ENCODE assay signal across 20 cellular contexts in the genomic region with DNA sequence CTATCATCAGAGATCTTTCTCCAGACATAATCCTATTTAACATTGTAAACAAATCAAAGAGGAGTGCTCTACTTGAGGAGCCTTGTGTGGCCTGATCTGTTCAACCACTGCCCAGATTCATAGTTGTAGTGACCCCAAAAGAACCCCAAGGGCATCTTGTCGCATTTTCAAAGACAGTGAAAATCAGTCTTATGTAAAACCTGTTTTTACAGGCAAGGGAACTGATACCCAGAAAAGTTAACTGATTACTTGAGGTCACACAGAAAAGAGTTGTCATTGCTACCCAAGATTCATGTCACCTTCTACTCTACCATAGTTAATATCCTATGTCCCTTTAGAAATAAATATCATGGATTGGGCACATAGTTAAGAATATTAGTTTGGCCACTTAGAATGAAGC. TPM values are rescaled to one million over a fixed set of nuclear protein-coding genes. Genes with fewer than 3 reads are reported as not detected.
A peak's percentile ranks its signal among the peaks of the same experiment; 100 is the strongest.
DNase-seq lines count a peak whose midpoint lies in the region; ATAC-seq, FAIRE-seq and TF ChIP-seq lines count a peak whose summit lies in the region.
"Had no signal": no experiment of that assay in that cellular context is flagged by ENCODE, and none has a peak within 500 bp of the region (broad histone marks: within the 10 kb centered on the region; RNA-seq: fewer than 3 reads in every experiment).

No MANE protein-coding gene starts in this region.

- no peaks in the 10 kb centered on the region for H3K9me3 ChIP-seq in OCI-LY7 (ENCODE audit: low read length)
- H3K9me3 ChIP-seq in MM.1S (replicated peaks; ENCODE audit: insufficient read depth, low read length), result no peaks in the 10 kb centered on the region
- H3K9me3 ChIP-seq: BLaER1, Caco-2 had no signal

- H3K79me2 ChIP-seq in OCI-LY7 (ENCODE audit: insufficient read depth, low read depth, low read length) (no peaks in the 10 kb centered on the region), MM.1S (ENCODE audit: low read length) (no peaks in the 10 kb centered on the region)

- intact Hi-C loops in OCI-LY7 (cut with micrococcal nuclease; ENCODE audit: unreplicated experiment), result no loop called here
- intact Hi-C loops in Calu3 (cut with micrococcal nuclease; ENCODE audit: unreplicated experiment), result no loop called here

- BruUV-seq in OCI-LY7 (replicated peaks; lab: Mats Ljungman, UMichigan) (no TSS peak), Calu3 (replicated peaks; lab: Mats Ljungman, UMichigan) (no TSS peak)

- CTCF ChIA-PET in OCI-LY7 (lab: Charles Lee; ENCODE audit: unreplicated experiment) (no interaction called here), Calu3 (lab: Charles Lee) (no interaction called here)

- H3K4me3 Mint-ChIP-seq in Calu3 (ENCODE audit: low read depth, unreplicated experiment) (no peak overlapping the region), mesothelial cell of epicardium (no peak overlapping the region)
- H3K4me3 Mint-ChIP-seq: CD8-positive, alpha-beta memory T cell had no signal

- H2AFZ ChIP-seq in OCI-LY7 (ENCODE audit: low read length) (0 out of 2 replicates have a peak overlapping the region, but pooled peaks have one; percentile 0), MM.1S (ENCODE audit: low read length) (no peak overlapping the region)
- H2AFZ ChIP-seq: GM23248 had no signal

- no peak for DNase-seq in D721Med (ENCODE audit: insufficient read length, low spot score)
- no peak for DNase-seq in OCI-LY7 (ENCODE audit: low spot score)
- no peak for DNase-seq in MM.1S
- DNase-seq in Calu3, result no peak
- no peak for DNase-seq in mesothelial cell of epicardium (ENCODE audit: low spot score in 2 of 2, unreplicated experiment in 2 of 2)
- DNase-seq: AML-193; Caco-2; CD8-positive, alpha-beta memory T cell; DMS 273 treated with DMSO at 0.1 percent for 48 hours; GM23248; H7; Karpas-422 had no signal

- ATAC-seq in GM19351 (IDR thresholded peaks at IDR 0.05; ENCODE audit: unreplicated experiment) (peak; percentile 52), HG03025 (IDR thresholded peaks at IDR 0.05; ENCODE audit: low FRiP score, unreplicated experiment) (peak; percentile 70), GM21447 (IDR thresholded peaks at IDR 0.05; ENCODE audit: unreplicated experiment) (no peak)
- ATAC-seq: K562 had no signal

- H3K27me3 Mint-ChIP-seq in Calu3 (ENCODE audit: unreplicated experiment), result no peaks in the 10 kb centered on the region
- no peaks in the 10 kb centered on the region for H3K27me3 Mint-ChIP-seq in mesothelial cell of epicardium (ENCODE audit: low read depth)
- H3K27me3 Mint-ChIP-seq: CD8-positive, alpha-beta memory T cell had no signal

- H3K9ac ChIP-seq in MM.1S (ENCODE audit: low read length), result no peak overlapping the region
- H3K9ac ChIP-seq: BLaER1, GM23248 had no signal

- H3K27ac ChIP-seq in OCI-LY7 (ENCODE audit: low read depth, low read length, poor library complexity, severe bottlenecking), result no peak overlapping the region
- no peak overlapping the region for H3K27ac ChIP-seq in MM.1S (ENCODE audit: low read length)
- H3K27ac ChIP-seq: 22Rv1, BLaER1, GM23248 had no signal

- FAIRE-seq in D721Med (lab: Jason Lieb, UNC), result peak; percentile 21
- FAIRE-seq: K562 had no signal

- no peaks in the 10 kb centered on the region for H3K36me3 ChIP-seq in OCI-LY7 (ENCODE audit: insufficient read depth, low read length)
- H3K36me3 ChIP-seq in MM.1S (replicated peaks; ENCODE audit: insufficient read depth, low read length), result no peaks in the 10 kb centered on the region
- H3K36me3 ChIP-seq: BLaER1 had no signal

- H3K4me2 ChIP-seq in OCI-LY7 (ENCODE audit: low read length), result no peak overlapping the region
- no peak overlapping the region for H3K4me2 ChIP-seq in MM.1S (ENCODE audit: low read depth, low read length)
- H3K4me2 ChIP-seq: BLaER1 had no signal

- POLR2A ChIA-PET in OCI-LY7 (lab: Charles Lee), result interaction anchor here (0.6 to 1.0 kb wide), 2 partner anchors 43 to 380 kb away, joined by 3 read pairs; no protein-coding TSS in a partner anchor

- H3K36me3 Mint-ChIP-seq in Calu3 (ENCODE audit: insufficient read depth, unreplicated experiment) (no peaks in the 10 kb centered on the region), mesothelial cell of epicardium (no peaks in the 10 kb centered on the region)
- H3K36me3 Mint-ChIP-seq: CD8-positive, alpha-beta memory T cell had no signal

- H3K9me2 ChIP-seq in OCI-LY7 (ENCODE audit: insufficient read depth, low read length) (no peaks in the 10 kb centered on the region), MM.1S (replicated peaks; ENCODE audit: insufficient read depth, low read length) (no peaks in the 10 kb centered on the region)

- H3K27me3 ChIP-seq in MM.1S (replicated peaks; ENCODE audit: insufficient read depth, low read length), result no peaks in the 10 kb centered on the region
- H3K27me3 ChIP-seq: BLaER1 had no signal

- no peaks in the 10 kb centered on the region for H3F3A ChIP-seq in MM.1S (ENCODE audit: insufficient read depth, low read length)

- H3K4me3 ChIP-seq in OCI-LY7 (ENCODE audit: low read depth, low read length, poor library complexity, severe bottlenecking) (no peak overlapping the region), MM.1S (ENCODE audit: low read length) (no peak overlapping the region)
- H3K4me3 ChIP-seq: BLaER1, GM23248, K562 had no signal

- H3K9me3 Mint-ChIP-seq in Calu3 (ENCODE audit: low read depth, unreplicated experiment) (no peaks in the 10 kb centered on the region), mesothelial cell of epicardium (no peaks in the 10 kb centered on the region)

- TF ChIP-seq CTCF in D721Med (IDR thresholded peaks at IDR 0.05; ENCODE audit: insufficient read depth, missing control alignments) (no peak), OCI-LY7 (conservative IDR thresholded peaks at IDR 0.05; ENCODE audit: low read length) (no peak), MM.1S (IDR thresholded peaks at IDR 0.05; ENCODE audit: low read length) (no peak), Calu3 (IDR thresholded peaks at IDR 0.05; ENCODE audit: unreplicated experiment) (no peak), mesothelial cell of epicardium (IDR thresholded peaks at IDR 0.05; ENCODE audit: unreplicated experiment) (no peak)

- H4K20me1 ChIP-seq in OCI-LY7 (ENCODE audit: insufficient read depth, low read length) (no peaks in the 10 kb centered on the region), MM.1S (ENCODE audit: insufficient read depth, low read length) (no peaks in the 10 kb centered on the region)
- H4K20me1 ChIP-seq: BLaER1 had no signal

- H3K4me1 Mint-ChIP-seq in Calu3 (ENCODE audit: low read depth, unreplicated experiment) (no peaks in the 10 kb centered on the region), mesothelial cell of epicardium (peaks cover 21% of the 10 kb centered on the region)
- H3K4me1 Mint-ChIP-seq: CD8-positive, alpha-beta memory T cell had no signal

- peaks cover 7% of the 10 kb centered on the region for H3K4me1 ChIP-seq in OCI-LY7 (ENCODE audit: insufficient read depth, low read length, poor library complexity, severe bottlenecking)
- H3K4me1 ChIP-seq in MM.1S (ENCODE audit: low read length), result no peaks in the 10 kb centered on the region
- H3K4me1 ChIP-seq: BLaER1, Caco-2 had no signal

- no peak overlapping the region for H3K27ac Mint-ChIP-seq in Calu3 (ENCODE audit: unreplicated experiment)
- H3K27ac Mint-ChIP-seq in mesothelial cell of epicardium, result no peak overlapping the region
- H3K27ac Mint-ChIP-seq: CD8-positive, alpha-beta memory T cell had no signal

RNA-seq across cellular contexts. Expression of gene ARPP21, which starts 40.5 kb away (rescaled TPM):
- 0.88 and 1.0 TPM in 2 replicates for total RNA-seq in OCI-LY7 (2014; rRNA removed; shearing (Covaris generic))
- total RNA-seq in OCI-LY7 (2022), result 1.1 and 1.3 TPM in 2 replicates
- total RNA-seq in Calu3 (2022), result not detected in 2 replicates
- 0.67 to 1.1 TPM (median 0.68 TPM) in 3 replicates for total RNA-seq in mesothelial cell of epicardium
- total RNA-seq: A673; Caco-2; CD8-positive, alpha-beta memory T cell; Daoy; GM23248; H7; K562 had no signal
